ENCODE assay signal across 10 cellular contexts in genomic region chr16:89924925-89925307, GRCh38. TPM values are rescaled to one million over a fixed set of nuclear protein-coding genes. Genes with fewer than 3 reads are reported as not detected.
A peak's percentile ranks its signal among the peaks of the same experiment; 100 is the strongest.
DNase-seq lines count a peak whose midpoint lies in the region; ATAC-seq and TF ChIP-seq lines count a peak whose summit lies in the region.
"Had no signal": no experiment of that assay in that cellular context is flagged by ENCODE, and none has a peak within 500 bp of the region (broad histone marks: within the 10 kb centered on the region; RNA-seq: fewer than 3 reads in every experiment).

No MANE protein-coding gene starts in this region.

- peaks cover 10% of the 10 kb centered on the region; the same call in 1 of the 2 replicates for H3K9me1 ChIP-seq in IMR-90 (ENCODE audit: insufficient read depth, low read length)

- WGBS in IMR-90 (ENCODE audit: extremely low coverage in 2 of 2, insufficient read length in 1 of 2), 2 experiments: no CpG with 5 or more reads among the region's 4 CpGs
- whole genome bisulfite sequencing in ectodermal cell, 2 experiments: 8 to 28% methylated on average over 3 to 4 of the region's 4 CpGs

- H3K9me3 ChIP-seq in IMR-90 (ENCODE audit: control insufficient read depth, insufficient read depth, low read length): no peaks in the 10 kb centered on the region
- H3K9me3 ChIP-seq in ectodermal cell (ENCODE audit: control insufficient read depth, low read length): no peaks in the 10 kb centered on the region
- H3K9me3 ChIP-seq in neural cell (ENCODE audit: low read length): no peaks in the 10 kb centered on the region
- H3K9me3 ChIP-seq: tibial artery had no signal

- no peak overlapping the region for H3K23ac ChIP-seq in IMR-90 (ENCODE audit: low read depth, low read length)

- H4K20me1 ChIP-seq in IMR-90 (ENCODE audit: insufficient read depth, low read length): peaks cover 55% of the 10 kb centered on the region
- peaks cover 41% of the 10 kb centered on the region for H4K20me1 ChIP-seq in neural cell (ENCODE audit: insufficient read depth)

- no peak for TF ChIP-seq POLR2A in IMR-90 (IDR thresholded peaks at IDR 0.05; ENCODE audit: low read depth, low read length)

- BruUV-seq in Calu3 (replicated peaks; lab: Mats Ljungman, UMichigan): no TSS peak
- no TSS peak for BruUV-seq in IMR-90 (replicated peaks; lab: Mats Ljungman, UMichigan)

- intact Hi-C loops in Calu3 (cut with micrococcal nuclease; ENCODE audit: unreplicated experiment): no loop called here
- intact Hi-C loops in IMR-90 (cut with micrococcal nuclease): loop anchor here (10.0 kb wide), 1 partner anchor 100 kb away; no protein-coding TSS in a partner anchor

- no peak overlapping the region for H2BK20ac ChIP-seq in IMR-90 (ENCODE audit: low read depth, low read length)

- peaks cover 7% of the 10 kb centered on the region; the same call in 1 of the 2 replicates for H3K36me3 ChIP-seq in IMR-90 (ENCODE audit: control insufficient read depth, insufficient read depth, low read length)
- H3K36me3 ChIP-seq in ectodermal cell (ENCODE audit: control insufficient read depth, insufficient read depth, low read length): no peaks in the 10 kb centered on the region
- H3K36me3 ChIP-seq in neural cell (ENCODE audit: insufficient read depth, low read length): peaks cover 5% of the 10 kb centered on the region
- H3K36me3 ChIP-seq: tibial artery had no signal

- H3K36me3 Mint-ChIP-seq in Calu3 (ENCODE audit: insufficient read depth, unreplicated experiment): peaks cover 66% of the 10 kb centered on the region

- no peak overlapping the region for H4K8ac ChIP-seq in IMR-90 (ENCODE audit: low read depth in 2 of 2, low read length in 2 of 2)

- H2AK5ac ChIP-seq in IMR-90 (ENCODE audit: low read depth, low read length): no peak overlapping the region; the same call in 1 of the 2 replicates

- no peak for TF ChIP-seq EP300 in neural cell (conservative IDR thresholded peaks at IDR 0.05; ENCODE audit: poor library complexity, severe bottlenecking)

- peaks cover 89% of the 10 kb centered on the region for H3K79me2 ChIP-seq in neural cell (replicated peaks; ENCODE audit: insufficient read depth, low read length)

- no peak overlapping the region for H3K56ac ChIP-seq in IMR-90 (ENCODE audit: extremely low read depth, insufficient read depth, low read length)

- H3K4me2 ChIP-seq in IMR-90 (ENCODE audit: low read depth, low read length) (peak overlapping the region; percentile 85; the same call in 1 of the 2 replicates), neural cell (ENCODE audit: low read length) (peak overlapping the region; percentile 88)

- H3K4ac ChIP-seq in IMR-90 (ENCODE audit: low read depth, low read length): no peak overlapping the region

- no peak for TF ChIP-seq RAD21 in IMR-90 (IDR thresholded peaks at IDR 0.05; ENCODE audit: low read length)
- TF ChIP-seq RAD21 in neural cell (conservative IDR thresholded peaks at IDR 0.05): no peak

- H3K27ac ChIP-seq in IMR-90 (ENCODE audit: insufficient read depth, low read length): no peak overlapping the region
- H3K27ac ChIP-seq in ectodermal cell (ENCODE audit: insufficient read depth, low read depth, low read length, poor library complexity, severe bottlenecking): peak overlapping the region; percentile 18
- peak overlapping the region; percentile 99 for H3K27ac ChIP-seq in neural cell (ENCODE audit: low read length)
- H3K27ac ChIP-seq: tibial artery had no signal

- H2AFZ ChIP-seq in IMR-90 (replicated peaks; ENCODE audit: low read length, poor library complexity): no peak overlapping the region
- no peak overlapping the region for H2AFZ ChIP-seq in neural cell (ENCODE audit: low read depth, low read length)

- in situ Hi-C loops in IMR-90 (cut with MboI; ENCODE audit: low sequenced_read_pairs): no loop called here

- no peak overlapping the region for H3K27ac Mint-ChIP-seq in Calu3 (ENCODE audit: unreplicated experiment)

- H3K9ac ChIP-seq in IMR-90 (ENCODE audit: low read depth, low read length): no peak overlapping the region
- H3K9ac ChIP-seq in neural cell (ENCODE audit: low read length): peak overlapping the region; percentile 100

- peaks cover 17 to 72% of the 10 kb centered on the region in 2 experiments for H3K79me1 ChIP-seq in IMR-90 (ENCODE audit: low read depth in 1 of 2, low read length in 2 of 2)

- H3K4me1 ChIP-seq in IMR-90 (ENCODE audit: control insufficient read depth, insufficient read depth, low read length): peaks cover 12% of the 10 kb centered on the region
- H3K4me1 ChIP-seq in ectodermal cell (ENCODE audit: control insufficient read depth, insufficient read depth, low read length): peaks cover 28% of the 10 kb centered on the region

- H3K14ac ChIP-seq in IMR-90 (replicated peaks; ENCODE audit: low read depth, low read length): no peak overlapping the region

- no peak overlapping the region for H4K91ac ChIP-seq in IMR-90 (ENCODE audit: insufficient read depth, low read depth, low read length)

- no peaks in the 10 kb centered on the region for H3K27me3 ChIP-seq in IMR-90 (ENCODE audit: control insufficient read depth, insufficient read depth, low read length)
- H3K27me3 ChIP-seq in ectodermal cell (ENCODE audit: control insufficient read depth, insufficient read depth, low read length, poor library complexity, severe bottlenecking): peaks cover 16% of the 10 kb centered on the region
- H3K27me3 ChIP-seq in neural cell (ENCODE audit: insufficient read depth, low read depth, low read length): no peaks in the 10 kb centered on the region

- H3K9me3 Mint-ChIP-seq in Calu3 (ENCODE audit: low read depth, unreplicated experiment): no peaks in the 10 kb centered on the region

- H3K18ac ChIP-seq in IMR-90 (ENCODE audit: low read depth, low read length): no peak overlapping the region

- peaks cover 5% of the 10 kb centered on the region for H3F3A ChIP-seq in neural cell (ENCODE audit: insufficient read depth, low read length, poor library complexity, severe bottlenecking)

- H2BK120ac ChIP-seq in IMR-90 (ENCODE audit: low read depth, low read length): no peak overlapping the region

- no peak for ATAC-seq in IMR-90 (ENCODE audit: low read depth)
- no peak for ATAC-seq in HG03039 (IDR thresholded peaks at IDR 0.05; ENCODE audit: unreplicated experiment)

- peak overlapping the region; percentile 76 for H3K4me3 Mint-ChIP-seq in Calu3 (ENCODE audit: low read depth, unreplicated experiment)

- CTCF ChIA-PET in Calu3 (lab: Charles Lee): interaction anchor here (1.2 to 1.5 kb wide), 2 partner anchors 22 to 225 kb away, joined by 3 read pairs; no protein-coding TSS in a partner anchor
- CTCF ChIA-PET in IMR-90 (lab: Yijun Ruan, JAX): no interaction called here

- POLR2A ChIA-PET in IMR-90 (lab: Charles Lee; ENCODE audit: unreplicated experiment): interaction anchor here (0.5 to 1.1 kb wide), 3 partner anchors 16 to 238 kb away, joined by 4 to 12 read pairs (median 9); no protein-coding TSS in a partner anchor

- no peak for TF ChIP-seq CTCF in Calu3 (IDR thresholded peaks at IDR 0.05; ENCODE audit: unreplicated experiment)
- no peak for TF ChIP-seq CTCF in IMR-90 (conservative IDR thresholded peaks at IDR 0.05; ENCODE audit: low read depth, low read length)
- TF ChIP-seq CTCF in neural cell (IDR thresholded peaks at IDR 0.05; ENCODE audit: poor library complexity, severe bottlenecking): no peak

- no peaks in the 10 kb centered on the region for H3K9me2 ChIP-seq in neural cell (ENCODE audit: insufficient read depth, low read length)

- H3K27me3 Mint-ChIP-seq in Calu3 (ENCODE audit: unreplicated experiment): no peaks in the 10 kb centered on the region

- H3K4me3 ChIP-seq in IMR-90 (ENCODE audit: insufficient read depth, low read depth, low read length): no peak overlapping the region; the same call in 1 of the 2 replicates
- H3K4me3 ChIP-seq in ectodermal cell (ENCODE audit: insufficient read depth, low read depth, low read length): peak overlapping the region; percentile 12
- H3K4me3 ChIP-seq in neural cell (ENCODE audit: low read length): peak overlapping the region; percentile 100

- peaks cover 8% of the 10 kb centered on the region for H3K4me1 Mint-ChIP-seq in Calu3 (ENCODE audit: low read depth, unreplicated experiment)

- dilution Hi-C loops in IMR-90 (cut with HindIII; ENCODE audit: low sequenced_read_pairs, unreplicated experiment): no loop called here

- DNase-seq in Calu3: no peak
- no peak for DNase-seq in IMR-90
- no peak for DNase-seq in DMS114 treated with DMSO at 0.1 percent for 48 hours (lab: John Stamatoyannopoulos, UW; ENCODE audit: unreplicated experiment)
- DNase-seq in NCI-H748 (lab: John Stamatoyannopoulos, UW; ENCODE audit: unreplicated experiment): no peak
- DNase-seq in NCI-H146 treated with DMSO at 0.1 percent for 48 hours (lab: John Stamatoyannopoulos, UW; ENCODE audit: unreplicated experiment): no peak
- DNase-seq: stimulated activated CD4-positive, alpha-beta T cell treated with anti-CD3 and anti-CD28 coated beads, Interleukin-4, amount 100 ng/mL, for 4 hours; tibial artery had no signal

- H4K5ac ChIP-seq in IMR-90 (ENCODE audit: low read depth, low read length): no peak overlapping the region

- H2BK5ac ChIP-seq in IMR-90 (ENCODE audit: low read depth, low read length, poor library complexity, severe bottlenecking): no peak overlapping the region

- no peak overlapping the region for H2AK9ac ChIP-seq in IMR-90 (replicated peaks; ENCODE audit: low read depth, low read length, poor library complexity)

- no peak overlapping the region for H2BK15ac ChIP-seq in IMR-90 (ENCODE audit: low read depth, low read length)

RNA-seq across cellular contexts. Expression of gene TUBB3, which starts 1.8 kb away (rescaled TPM):
- total RNA-seq in Calu3 (2022) (52.1 and 61.5 TPM in 2 replicates), IMR-90 (2012; rRNA removed) (311 and 337 TPM in 2 replicates)
- polyA plus RNA-seq in IMR-90 (2012; rRNA removed) (410 and 428 TPM in 2 replicates), neural cell (2,442 and 2,885 TPM in 2 replicates)
- 269 and 452 TPM in 2 replicates for polyA plus RNA-seq in IMR-90 (2012; cell fraction: cytosol; rRNA removed)
- polyA plus RNA-seq in IMR-90 (2012; cell fraction: nucleus; rRNA removed; ENCODE audit: low replicate concordance): 172 and 406 TPM in 2 replicates
- 117 TPM for polyA plus RNA-seq in ectodermal cell (2013, experiment 1 of 4)
- polyA plus RNA-seq in ectodermal cell (2013, experiment 2 of 4): 106 TPM
- polyA plus RNA-seq in ectodermal cell (2013, experiment 3 of 4): 115 TPM
- polyA plus RNA-seq in ectodermal cell (2013, experiment 4 of 4): 130 TPM
- polyA minus RNA-seq in neural cell: 1,854 and 2,133 TPM in 2 replicates

RNA-seq across cellular contexts. Expression of gene MC1R, which starts 6.3 kb away (rescaled TPM):
- total RNA-seq in Calu3 (2022) (16.9 and 17.4 TPM in 2 replicates), IMR-90 (2012; rRNA removed) (3.8 and 4.4 TPM in 2 replicates)
- polyA plus RNA-seq in IMR-90 (2012; rRNA removed) (9.5 TPM in 2 replicates), neural cell (21.3 and 27.6 TPM in 2 replicates)
- polyA plus RNA-seq in IMR-90 (2012; cell fraction: cytosol; rRNA removed): 3.3 and 6.2 TPM in 2 replicates
- 49.5 and 79.2 TPM in 2 replicates for polyA plus RNA-seq in IMR-90 (2012; cell fraction: nucleus; rRNA removed; ENCODE audit: low replicate concordance)
- polyA plus RNA-seq in ectodermal cell (2013, experiment 1 of 4): 4.6 TPM
- 4.9 TPM for polyA plus RNA-seq in ectodermal cell (2013, experiment 2 of 4)
- 3.5 TPM for polyA plus RNA-seq in ectodermal cell (2013, experiment 3 of 4)
- 4.0 TPM for polyA plus RNA-seq in ectodermal cell (2013, experiment 4 of 4)
- 9.3 and 10.3 TPM in 2 replicates for polyA minus RNA-seq in neural cell

RNA-seq across cellular contexts. Expression of gene DEF8, which starts 23.6 kb away (rescaled TPM):
- 67.0 and 70.1 TPM in 2 replicates for total RNA-seq in Calu3 (2022)
- total RNA-seq in IMR-90 (2012; rRNA removed): 129 and 134 TPM in 2 replicates
- 141 and 160 TPM in 2 replicates for polyA plus RNA-seq in IMR-90 (2012; rRNA removed)
- 177 and 213 TPM in 2 replicates for polyA plus RNA-seq in IMR-90 (2012; cell fraction: cytosol; rRNA removed)
- polyA plus RNA-seq in IMR-90 (2012; cell fraction: nucleus; rRNA removed; ENCODE audit: low replicate concordance): 286 and 445 TPM in 2 replicates
- polyA plus RNA-seq in ectodermal cell (2013, experiment 1 of 4): 78.2 TPM
- 64.8 TPM for polyA plus RNA-seq in ectodermal cell (2013, experiment 2 of 4)
- 65.7 TPM for polyA plus RNA-seq in ectodermal cell (2013, experiment 3 of 4)
- 59.7 TPM for polyA plus RNA-seq in ectodermal cell (2013, experiment 4 of 4)
- 212 and 213 TPM in 2 replicates for polyA plus RNA-seq in neural cell
- 103 and 113 TPM in 2 replicates for polyA minus RNA-seq in neural cell

RNA-seq across cellular contexts. Expression of gene TCF25, which starts 51.5 kb away (rescaled TPM):
- total RNA-seq in Calu3 (2022) (270 and 300 TPM in 2 replicates), IMR-90 (2012; rRNA removed) (119 and 127 TPM in 2 replicates)
- polyA plus RNA-seq in IMR-90 (2012; rRNA removed) (184 and 199 TPM in 2 replicates), neural cell (200 and 240 TPM in 2 replicates)
- 143 and 185 TPM in 2 replicates for polyA plus RNA-seq in IMR-90 (2012; cell fraction: cytosol; rRNA removed)
- 445 and 688 TPM in 2 replicates for polyA plus RNA-seq in IMR-90 (2012; cell fraction: nucleus; rRNA removed; ENCODE audit: low replicate concordance)
- polyA plus RNA-seq in ectodermal cell (2013, experiment 1 of 4): 179 TPM
- polyA plus RNA-seq in ectodermal cell (2013, experiment 2 of 4): 168 TPM
- polyA plus RNA-seq in ectodermal cell (2013, experiment 3 of 4): 132 TPM
- 139 TPM for polyA plus RNA-seq in ectodermal cell (2013, experiment 4 of 4)
- 172 and 202 TPM in 2 replicates for polyA minus RNA-seq in neural cell
